Comparison of ENCODE assay signal across 12 cellular contexts in the genomic region with DNA sequence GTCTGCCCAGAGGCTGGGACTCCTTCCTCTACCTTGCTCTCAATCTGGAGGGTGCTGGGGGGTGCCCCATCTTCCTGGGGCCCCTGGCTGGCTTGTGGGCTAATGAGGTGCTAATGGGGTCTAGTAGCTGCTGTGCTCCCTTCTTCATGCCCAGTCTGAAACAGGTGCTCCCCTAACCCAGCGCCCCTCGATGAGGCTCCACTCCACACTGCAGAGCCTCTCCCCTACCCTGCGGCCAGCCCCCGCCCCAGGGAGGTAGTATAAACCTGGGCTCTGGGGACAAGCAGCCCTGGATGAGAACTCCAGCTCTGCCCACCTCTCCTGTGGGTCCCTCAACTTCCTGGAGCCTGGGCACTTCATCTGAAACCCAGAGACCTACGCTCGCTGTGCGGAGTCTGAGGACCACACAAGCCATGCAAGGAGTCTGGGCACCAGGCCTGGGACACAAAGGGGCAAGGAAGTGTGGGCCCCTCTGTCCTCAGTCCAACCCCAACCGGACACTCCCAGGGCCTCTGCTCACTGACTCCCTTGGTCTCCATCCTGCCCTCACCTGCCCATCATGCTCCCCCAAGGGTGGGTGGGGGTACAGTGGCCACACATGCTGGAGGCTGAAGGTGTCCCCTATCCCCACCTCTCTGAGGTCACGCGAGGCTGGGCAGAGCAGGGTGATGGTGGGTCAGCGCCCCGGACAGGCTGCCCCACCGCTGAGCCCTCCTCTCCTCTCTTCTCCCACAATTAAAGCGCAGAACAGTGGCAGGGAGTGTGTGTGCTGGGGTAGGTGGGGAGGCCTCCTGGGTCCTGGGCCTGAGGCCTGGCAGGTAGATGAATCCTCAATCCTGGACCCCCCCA. TPM values are rescaled to one million over a fixed set of nuclear protein-coding genes. Genes with fewer than 3 reads are reported as not detected.
A peak's percentile ranks its signal among the peaks of the same experiment; 100 is the strongest.
DNase-seq lines count a peak whose midpoint lies in the region; ATAC-seq and TF ChIP-seq lines count a peak whose summit lies in the region.
"Had no signal": no experiment of that assay in that cellular context is flagged by ENCODE, and none has a peak within 500 bp of the region (broad histone marks: within the 10 kb centered on the region; RNA-seq: fewer than 3 reads in every experiment).

No MANE protein-coding gene starts in this region.

- peaks cover 24% of the 10 kb centered on the region for H3K4me1 ChIP-seq in neural progenitor cell

- H3K27me3 ChIP-seq in neural progenitor cell: no peaks in the 10 kb centered on the region
- H3K27me3 ChIP-seq: hepatocyte had no signal

- peaks cover 33% of the 10 kb centered on the region for H3K79me2 ChIP-seq in neural progenitor cell (ENCODE audit: low read depth)

- no peak for TF ChIP-seq CTCF in HFFc6 (IDR thresholded peaks at IDR 0.05)
- TF ChIP-seq CTCF in neural progenitor cell (IDR thresholded peaks at IDR 0.05): no peak

- peak; percentile 24 for DNase-seq in SIG-M5 treated with dmso at 0.1 percent for 504 hours (lab: John Stamatoyannopoulos, UW; ENCODE audit: unreplicated experiment)
- no peak for DNase-seq in SIG-M5 (lab: John Stamatoyannopoulos, UW)
- DNase-seq in HFFc6: no peak
- no peak for DNase-seq in activated T-cell treated with anti-CD3 and anti-CD28 coated beads, Interleukin-2, amount 50 U/mL, for 72 hours
- DNase-seq in neural progenitor cell (ENCODE audit: low spot score): no peak
- no peak for DNase-seq in NCI-H524 treated with DMSO at 0.1 percent for 48 hours (lab: John Stamatoyannopoulos, UW)
- DNase-seq: activated naive CD4-positive, alpha-beta T cell had no signal

- H3K27ac Mint-ChIP-seq in HFFc6 (peak overlapping the region; percentile 66), neural progenitor cell (peak overlapping the region; percentile 76)
- no peak overlapping the region for H3K27ac Mint-ChIP-seq in activated T-cell treated with anti-CD3 and anti-CD28 coated beads, Interleukin-2, amount 50 U/mL, for 72 hours
- H3K27ac Mint-ChIP-seq: T-helper 1 cell treated with Interleukin-12 subunit alpha and Interleukin-12 subunit beta and Interleukin-4 antibody, amounts not matched to agents 30 μg/mL and 1 μg/mL, for 36 hours had no signal

- H4K20me1 ChIP-seq in neural progenitor cell (ENCODE audit: low read depth): peaks cover 50% of the 10 kb centered on the region

- H3K4me1 Mint-ChIP-seq in HFFc6 (ENCODE audit: low read depth): peaks cover 31% of the 10 kb centered on the region
- H3K4me1 Mint-ChIP-seq in activated T-cell treated with anti-CD3 and anti-CD28 coated beads, Interleukin-2, amount 50 U/mL, for 72 hours (ENCODE audit: low read depth): peaks cover 48% of the 10 kb centered on the region
- peaks cover 33% of the 10 kb centered on the region for H3K4me1 Mint-ChIP-seq in neural progenitor cell

- no peak overlapping the region for H2AFZ ChIP-seq in neural progenitor cell (replicated peaks)
- H2AFZ ChIP-seq: hepatocyte had no signal

- H3K4me3 ChIP-seq in neural progenitor cell: no peak overlapping the region
- H3K4me3 ChIP-seq: hepatocyte had no signal

- H3K27ac ChIP-seq in neural progenitor cell: peak overlapping the region; percentile 67
- H3K27ac ChIP-seq: hepatocyte had no signal

- no peaks in the 10 kb centered on the region for H3K9me3 ChIP-seq in neural progenitor cell (ENCODE audit: low read depth)

- no peaks in the 10 kb centered on the region for H3K36me3 ChIP-seq in neural progenitor cell

- H3K36me3 Mint-ChIP-seq in HFFc6 (ENCODE audit: low read depth) (peaks cover 21% of the 10 kb centered on the region), neural progenitor cell (peaks cover 28% of the 10 kb centered on the region)
- peaks cover 12 to 26% of the 10 kb centered on the region in 2 donors for H3K36me3 Mint-ChIP-seq in activated T-cell treated with anti-CD3 and anti-CD28 coated beads, Interleukin-2, amount 50 U/mL, for 72 hours (ENCODE audit: insufficient read depth in 2 of 2)

- no peak overlapping the region for H3K4me2 ChIP-seq in neural progenitor cell
- H3K4me2 ChIP-seq: hepatocyte had no signal

- no peak overlapping the region; the same call in 1 of the 2 replicates for H3K4me3 Mint-ChIP-seq in HFFc6
- H3K4me3 Mint-ChIP-seq in activated T-cell treated with anti-CD3 and anti-CD28 coated beads, Interleukin-2, amount 50 U/mL, for 72 hours: no peak overlapping the region
- no peak overlapping the region for H3K4me3 Mint-ChIP-seq in neural progenitor cell
- H3K4me3 Mint-ChIP-seq: T-helper 1 cell treated with Interleukin-12 subunit alpha and Interleukin-12 subunit beta and Interleukin-4 antibody, amounts not matched to agents 30 μg/mL and 1 μg/mL, for 36 hours had no signal

- H3K27me3 Mint-ChIP-seq in HFFc6 (ENCODE audit: insufficient read depth) (peaks cover 21% of the 10 kb centered on the region), neural progenitor cell (ENCODE audit: insufficient read depth, low read depth) (peaks cover 3% of the 10 kb centered on the region)
- H3K27me3 Mint-ChIP-seq in activated T-cell treated with anti-CD3 and anti-CD28 coated beads, Interleukin-2, amount 50 U/mL, for 72 hours (ENCODE audit: low read depth): no peaks in the 10 kb centered on the region

- peaks cover 69% of the 10 kb centered on the region for H3F3A ChIP-seq in neural progenitor cell (ENCODE audit: low read depth)

- ATAC-seq in activated T-cell treated with anti-CD3 and anti-CD28 coated beads, Interleukin-2, amount 50 U/mL, for 72 hours (replicated peaks in 1 of 2): peak; percentile 6 to 22
- ATAC-seq in HG03439 (IDR thresholded peaks at IDR 0.05; ENCODE audit: unreplicated experiment) (no peak), HG02759 (IDR thresholded peaks at IDR 0.05; ENCODE audit: unreplicated experiment) (no peak)

- H3K9ac ChIP-seq in neural progenitor cell: no peak overlapping the region

- peaks cover 4% of the 10 kb centered on the region for H3K9me3 Mint-ChIP-seq in HFFc6
- no peaks in the 10 kb centered on the region for H3K9me3 Mint-ChIP-seq in activated T-cell treated with anti-CD3 and anti-CD28 coated beads, Interleukin-2, amount 50 U/mL, for 72 hours
- no peaks in the 10 kb centered on the region for H3K9me3 Mint-ChIP-seq in neural progenitor cell
- H3K9me3 Mint-ChIP-seq: T-helper 1 cell treated with Interleukin-12 subunit alpha and Interleukin-12 subunit beta and Interleukin-4 antibody, amounts not matched to agents 30 μg/mL and 1 μg/mL, for 36 hours had no signal

RNA-seq across cellular contexts. Expression of a gene that starts 6.2 kb away (rescaled TPM):
- total RNA-seq in HFFc6 (2021; fragmentation: NEBNext Ultra II Directional; extraction: Animal tissue kit (Norgen Biotek cat#: 25700)): 1,000 to 10,000 TPM; 1,220 to 1,355 (median 1,285) TPM
- total RNA-seq in activated T-cell treated with anti-CD3 and anti-CD28 coated beads, Interleukin-2, amount 50 U/mL, for 72 hours: 1,000 to 10,000 TPM; 2,353 to 2,363 TPM
- 2,002 and 2,026 TPM in 2 replicates for total RNA-seq in neural progenitor cell (ENCODE audit: low replicate concordance)

RNA-seq across cellular contexts. Expression of a gene that starts 22.2 kb away (rescaled TPM):
- 10 to 100 TPM in 1 of 6 experiments, 1 to 10 TPM in 5; 7.2 to 10.7 (median 9.2) TPM for total RNA-seq in HFFc6 (2021; fragmentation: NEBNext Ultra II Directional; extraction: Animal tissue kit (Norgen Biotek cat#: 25700))
- 10 to 100 TPM; 22.0 to 27.2 TPM for total RNA-seq in activated T-cell treated with anti-CD3 and anti-CD28 coated beads, Interleukin-2, amount 50 U/mL, for 72 hours
- total RNA-seq in neural progenitor cell (ENCODE audit: low replicate concordance): 9.3 and 23.9 TPM in 2 replicates

RNA-seq across cellular contexts. Expression of a gene that starts 22.5 kb away (rescaled TPM):
- 10 to 100 TPM; 34.2 to 39.5 (median 36.5) TPM for total RNA-seq in HFFc6 (2021; fragmentation: NEBNext Ultra II Directional; extraction: Animal tissue kit (Norgen Biotek cat#: 25700))
- 1 to 10 TPM; 1.7 to 1.9 TPM for total RNA-seq in activated T-cell treated with anti-CD3 and anti-CD28 coated beads, Interleukin-2, amount 50 U/mL, for 72 hours
- total RNA-seq in neural progenitor cell (ENCODE audit: low replicate concordance): 9.7 and 23.5 TPM in 2 replicates
- total RNA-seq: mononuclear cell had no signal

RNA-seq across cellular contexts. Expression of a gene that starts 38.3 kb away (rescaled TPM):
- not detected for total RNA-seq in HFFc6 (2021; fragmentation: NEBNext Ultra II Directional; extraction: Animal tissue kit (Norgen Biotek cat#: 25700))
- not detected for total RNA-seq in activated T-cell treated with anti-CD3 and anti-CD28 coated beads, Interleukin-2, amount 50 U/mL, for 72 hours
- total RNA-seq in neural progenitor cell (ENCODE audit: low replicate concordance): 0.46 TPM in 1 of 2 replicates, not detected in the other
- total RNA-seq: hepatocyte, mononuclear cell had no signal

Comparison
In these comparisons a context has a peak if more than half of its experiments do, and no peak if none do; other contexts are left out.
1. ATAC-seq: peak in activated T-cell treated with anti-CD3 and anti-CD28 coated beads, Interleukin-2, amount 50 U/mL, for 72 hours (2 of 2); none in HG03439 (single experiment) and HG02759 (single experiment).